Comparison of ENCODE assay signal across 8 cellular contexts in the genomic region with DNA sequence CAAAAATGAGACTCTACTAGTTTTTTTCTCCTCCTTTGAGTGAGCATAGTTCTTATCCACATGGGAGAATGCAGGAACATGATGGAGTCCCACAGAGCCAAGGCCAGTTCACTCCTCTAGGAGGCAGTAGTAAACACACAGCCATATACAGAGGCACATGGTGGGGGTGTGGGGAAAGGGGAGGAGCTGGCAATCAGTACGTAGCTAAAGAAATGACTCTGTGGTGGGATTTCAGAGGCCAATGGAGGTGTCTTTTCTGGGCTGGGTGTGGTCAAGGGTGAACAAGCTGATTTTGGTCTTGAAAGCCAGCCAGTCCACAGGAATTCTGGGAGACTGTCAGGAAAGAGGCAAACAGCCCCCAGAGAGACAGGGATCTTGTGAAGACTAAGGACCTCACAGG. TPM values are rescaled to one million over a fixed set of nuclear protein-coding genes. Genes with fewer than 3 reads are reported as not detected.
DNase-seq lines count a peak whose midpoint lies in the region; ATAC-seq and TF ChIP-seq lines count a peak whose summit lies in the region.

No MANE protein-coding gene starts in this region.

- DNase-seq in ELR (ENCODE audit: low read depth) (peak; percentile 80), Panc1 (ENCODE audit: low read depth, low spot score) (no peak), left ventricle myocardium superior (no peak), NCI-H2029 (lab: John Stamatoyannopoulos, UW) (no peak)
- DNase-seq in activated T-cell treated with anti-CD3 and anti-CD28 coated beads, Interleukin-2, amount 50 U/mL, for 48 hours, result peak; percentile 74 to 79
- peak; percentile 78 for DNase-seq in stimulated activated CD4-positive, alpha-beta T cell treated with anti-CD3 and anti-CD28 coated beads, Interleukin-4, amount 100 ng/mL, for 24 hours

- no peaks in the 10 kb centered on the region for H3K9me3 ChIP-seq in Panc1 (ENCODE audit: control insufficient read depth, insufficient read depth, low read depth, low read length)

- no peaks in the 10 kb centered on the region for H3K36me3 ChIP-seq in Panc1 (ENCODE audit: control insufficient read depth, insufficient read depth, low read length)

- intact Hi-C loops in Panc1 (cut with micrococcal nuclease; ENCODE audit: unreplicated experiment) (no loop called here), left ventricle myocardium superior (cut with micrococcal nuclease) (no loop called here)

- no peak overlapping the region for H3K27ac ChIP-seq in Panc1 (ENCODE audit: low read length)

- TF ChIP-seq CTCF in Panc1 (IDR thresholded peaks at IDR 0.05), result peak; percentile 72

- no peaks in the 10 kb centered on the region for H3K27me3 ChIP-seq in Panc1 (ENCODE audit: control insufficient read depth, insufficient read depth, low read length)

- H3K4me1 ChIP-seq in Panc1 (ENCODE audit: control insufficient read depth, insufficient read depth, low read length), result no peaks in the 10 kb centered on the region

- in situ Hi-C loops in Panc1 (cut with HindIII; ENCODE audit: low pct_unique_long_range_greater_than_20kb, low sequenced_read_pairs), result no loop called here

- no peak overlapping the region for H3K4me3 ChIP-seq in Panc1 (ENCODE audit: low read depth in 2 of 2, low read length in 2 of 2)

- BruUV-seq in Panc1 (replicated peaks; lab: Mats Ljungman, UMichigan), result no TSS peak

- CTCF ChIA-PET in Panc1 (lab: Charles Lee), result interaction anchor here (0.6 to 0.9 kb wide), 3 partner anchors 41 to 214 kb away, joined by 3 to 11 read pairs (median 3); no protein-coding TSS in a partner anchor

- peak; percentile 75 for ATAC-seq in HG03135 (IDR thresholded peaks at IDR 0.05; ENCODE audit: unreplicated experiment)
- ATAC-seq in Panc1, result peak; percentile 95
- ATAC-seq in left ventricle myocardium superior, result peak; percentile 44
- no peak for ATAC-seq in HG03378 (IDR thresholded peaks at IDR 0.05; ENCODE audit: unreplicated experiment)

- POLR2A ChIA-PET in Panc1 (lab: Charles Lee), result interaction anchor here (0.5 kb wide), 2 partner anchors 84 to 266 kb away, joined by 3 to 12 read pairs; no protein-coding TSS in a partner anchor

RNA-seq across cellular contexts. Expression of gene RAB11A, which starts 6.6 kb away (rescaled TPM):
- total RNA-seq in Panc1 (2021; ENCODE audit: unreplicated experiment), result 263 TPM
- 211 TPM for polyA plus RNA-seq in Panc1 (2012; ENCODE audit: insufficient read length)
- 137 TPM for total RNA-seq in left ventricle myocardium superior

Comparison
In these comparisons a context has a peak if more than half of its experiments do, and no peak if none do; other contexts are left out.
1. DNase-seq: peak in ELR (single experiment), activated T-cell treated with anti-CD3 and anti-CD28 coated beads, Interleukin-2, amount 50 U/mL, for 48 hours (2 of 2) and stimulated activated CD4-positive, alpha-beta T cell treated with anti-CD3 and anti-CD28 coated beads, Interleukin-4, amount 100 ng/mL, for 24 hours (single experiment); none in Panc1 (single experiment), left ventricle myocardium superior (single experiment) and NCI-H2029 (single experiment).